12 cellular contexts compared by ENCODE assay signal in the genomic region with DNA sequence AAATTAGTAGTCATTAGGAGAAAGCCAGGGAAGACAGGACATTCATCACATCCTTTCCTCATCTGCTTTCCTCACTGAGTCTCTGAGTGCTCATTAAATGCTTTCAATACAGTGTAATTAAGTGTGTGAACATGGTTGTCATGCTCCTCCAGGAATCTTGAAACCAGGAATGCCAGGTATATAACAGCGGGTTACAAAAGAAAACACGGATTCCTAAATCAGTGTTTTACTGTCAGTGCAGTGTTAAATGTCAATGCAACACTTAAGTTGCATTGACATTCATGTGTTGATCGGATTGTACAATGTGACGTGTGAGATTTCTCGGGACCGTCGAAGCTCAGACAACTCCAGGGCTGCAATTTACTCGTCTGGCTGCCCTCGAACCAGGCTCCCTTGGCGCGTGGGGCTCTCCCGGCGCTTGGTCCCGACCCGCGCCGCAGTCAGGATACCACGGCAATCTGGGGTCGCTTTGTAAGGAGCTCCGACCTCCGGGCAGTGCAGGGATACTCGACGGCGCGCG. TPM values are rescaled to one million over a fixed set of nuclear protein-coding genes. Genes with fewer than 3 reads are reported as not detected.
A peak's percentile ranks its signal among the peaks of the same experiment; 100 is the strongest.
DNase-seq lines count a peak whose midpoint lies in the region; ATAC-seq and TF ChIP-seq lines count a peak whose summit lies in the region.
"Had no signal": no experiment of that assay in that cellular context is flagged by ENCODE, and none has a peak within 500 bp of the region (broad histone marks: within the 10 kb centered on the region; RNA-seq: fewer than 3 reads in every experiment).

No MANE protein-coding gene starts in this region.

- peaks cover 0 to 53% of the 10 kb centered on the region in 2 donors for H3K27me3 ChIP-seq in Peyer's patch
- peaks cover 8 to 74% (median 55%) of the 10 kb centered on the region in 4 donors for H3K27me3 ChIP-seq in esophagus muscularis mucosa
- peaks cover 4 to 62% (median 19%) of the 10 kb centered on the region in 3 donors for H3K27me3 ChIP-seq in psoas muscle (ENCODE audit: insufficient read depth in 3 of 3, low read length in 2 of 3)

- no peak for ATAC-seq in psoas muscle

- H3K27ac ChIP-seq in Peyer's patch = no peak overlapping the region
- no peak overlapping the region for H3K27ac ChIP-seq in esophagus muscularis mucosa (replicated peaks in 1 of 4)
- H3K27ac ChIP-seq in psoas muscle = no peak overlapping the region
- H3K27ac ChIP-seq: brain microvascular endothelial cell, parathyroid adenoma had no signal

- no peaks in the 10 kb centered on the region for H3K36me3 ChIP-seq in Peyer's patch
- H3K36me3 ChIP-seq in esophagus muscularis mucosa = no peaks in the 10 kb centered on the region
- H3K36me3 ChIP-seq in psoas muscle (ENCODE audit: insufficient read depth in 1 of 2, low read depth in 1 of 2) = no peaks in the 10 kb centered on the region
- H3K36me3 ChIP-seq: brain microvascular endothelial cell had no signal

- H3K9me3 ChIP-seq in Peyer's patch = peaks cover 0 to 14% (median 2%) of the 10 kb centered on the region in 4 donors
- no peaks in the 10 kb centered on the region for H3K9me3 ChIP-seq in esophagus muscularis mucosa
- no peaks in the 10 kb centered on the region for H3K9me3 ChIP-seq in psoas muscle

- H3K4me3 ChIP-seq in Peyer's patch (peak overlapping the region in 3 of 4 donors; percentile 14 to 37 (median 37)), esophagus muscularis mucosa (peak overlapping the region; percentile 27 to 51 (median 30)), psoas muscle (peak overlapping the region; percentile 54)

- DNase-seq in NCI-H345 treated with DMSO at 0.1 percent for 48 hours (lab: John Stamatoyannopoulos, UW; ENCODE audit: unreplicated experiment) (peak; percentile 15), NCI-H345 (lab: John Stamatoyannopoulos, UW) (no peak), Peyer's patch (no peak), esophagus muscularis mucosa (ENCODE audit: extremely low spot score) (no peak), psoas muscle (no peak), HK-2 (ENCODE audit: unreplicated experiment) (no peak), NCI-H82 (lab: John Stamatoyannopoulos, UW) (no peak)
- no peak for DNase-seq in stimulated activated CD4-positive, alpha-beta T cell treated with anti-CD3 and anti-CD28 coated beads, Interleukin-12 subunit alpha, Interleukin-12 subunit beta, amount 100 ng/mL, for 4 hours
- DNase-seq: 8988T, brain microvascular endothelial cell had no signal

- WGBS in esophagus muscularis mucosa = 33% methylated on average over 8 of the region's 26 CpGs
- 8 to 9% (median 9%) methylated on average over 26 of the region's 26 CpGs for WGBS in psoas muscle, 3 donors

- TF ChIP-seq CTCF in Peyer's patch (IDR thresholded peaks at IDR 0.05) (no peak), esophagus muscularis mucosa (IDR thresholded peaks at IDR 0.05) (no peak), psoas muscle (IDR thresholded peaks at IDR 0.05) (no peak)

- H3K4me1 ChIP-seq in Peyer's patch (peaks cover 0 to 18% (median 1%) of the 10 kb centered on the region in 4 donors), esophagus muscularis mucosa (peaks cover 14 to 25% (median 21%) of the 10 kb centered on the region in 4 donors), psoas muscle (peaks cover 12% of the 10 kb centered on the region)
- H3K4me1 ChIP-seq: parathyroid adenoma had no signal

- intact Hi-C loops in esophagus muscularis mucosa (cut with DNase I) (loop anchor here (5.0 to 10.0 kb wide), 3 partner anchors 92 to 750 kb away; a partner anchor contains a TSS), psoas muscle (cut with DNase I) (loop anchor here (2.0 to 10.0 kb wide), 4 partner anchors 92 to 240 kb away; no protein-coding TSS in a partner anchor)

- no peak for TF ChIP-seq POLR2A in Peyer's patch (IDR thresholded peaks at IDR 0.05)
- TF ChIP-seq POLR2A in esophagus muscularis mucosa (IDR thresholded peaks at IDR 0.05; ENCODE audit: low read depth) = no peak

- TF ChIP-seq EP300 in esophagus muscularis mucosa (IDR thresholded peaks at IDR 0.05) = no peak

RNA-seq across cellular contexts. Expression of a gene that starts 0.5 kb away (rescaled TPM):
- total RNA-seq in Peyer's patch = not detected
- total RNA-seq in esophagus muscularis mucosa = under 1 TPM in 1 of 4 donors, not detected in 3; 0.19 TPM
- under 1 TPM in 1 of 4 donors, not detected in 3; 0.15 TPM for total RNA-seq in psoas muscle
- polyA plus RNA-seq in psoas muscle = not detected
- total RNA-seq: OCI-LY7 had no signal

RNA-seq across cellular contexts. Expression of a gene that starts 23.9 kb away (rescaled TPM):
- total RNA-seq in Peyer's patch = 10 to 100 TPM; 15.6 to 47.9 (median 17.6) TPM
- 100 to 1,000 TPM in 2 of 4 donors, 10 to 100 TPM in 2; 74.4 to 106 (median 89.4) TPM for total RNA-seq in esophagus muscularis mucosa
- 10 to 100 TPM; 32.7 to 57.4 (median 43.6) TPM for total RNA-seq in psoas muscle
- polyA plus RNA-seq in psoas muscle = 10 to 100 TPM; 21.4 to 57.6 (median 28.3) TPM

RNA-seq across cellular contexts. Expression of a gene that starts 28.7 kb away (rescaled TPM):
- total RNA-seq in Peyer's patch = 100 to 1,000 TPM in 1 of 4 donors, 10 to 100 TPM in 3; 23.0 to 113 (median 36.6) TPM
- total RNA-seq in esophagus muscularis mucosa = 10 to 100 TPM; 25.5 to 41.1 (median 31.5) TPM
- 10 to 100 TPM; 45.5 to 81.4 (median 64.8) TPM for total RNA-seq in psoas muscle
- polyA plus RNA-seq in psoas muscle = 10 to 100 TPM; 42.3 to 74.0 (median 57.4) TPM
